15 cellular contexts compared by ENCODE assay signal in genomic region chr10:132576671-132577349, GRCh38. TPM values are rescaled to one million over a fixed set of nuclear protein-coding genes. Genes with fewer than 3 reads are reported as not detected.
DNase-seq lines count a peak whose midpoint lies in the region; ATAC-seq, FAIRE-seq and TF ChIP-seq lines count a peak whose summit lies in the region.
"Had no signal": no experiment of that assay in that cellular context is flagged by ENCODE, and none has a peak within 500 bp of the region (broad histone marks: within the 10 kb centered on the region; RNA-seq: fewer than 3 reads in every experiment).

No MANE protein-coding gene starts in this region.

- H3K79me2 ChIP-seq in PC-3 (ENCODE audit: low read length) (peaks cover 35% of the 10 kb centered on the region), MM.1S (ENCODE audit: low read length) (0 out of 2 replicates have a peak, but pooled peaks cover 2% of the 10 kb centered on the region)

- H3K36me3 ChIP-seq in PC-3 (ENCODE audit: low read depth, low read length) (no peaks in the 10 kb centered on the region), sigmoid colon (no peaks in the 10 kb centered on the region), MM.1S (replicated peaks; ENCODE audit: insufficient read depth, low read length) (no peaks in the 10 kb centered on the region)

- H3F3A ChIP-seq in PC-3 (ENCODE audit: low read length, unreplicated experiment) (no peaks in the 10 kb centered on the region), MM.1S (ENCODE audit: insufficient read depth, low read length) (peaks cover 7% of the 10 kb centered on the region; the same call in 1 of the 2 replicates)

- 71 to 83% methylated on average over 19 of the region's 19 CpGs for WGBS in sigmoid colon, 2 donors

- H3K9me3 ChIP-seq in PC-3 (ENCODE audit: low read length) (no peaks in the 10 kb centered on the region), sigmoid colon (no peaks in the 10 kb centered on the region), MM.1S (replicated peaks; ENCODE audit: insufficient read depth, low read length) (no peaks in the 10 kb centered on the region)
- H3K9me3 ChIP-seq: Caco-2 had no signal

- FAIRE-seq in GM12891 (lab: Jason Lieb, UNC): no peak
- FAIRE-seq: GM18507 had no signal

- H3K4me2 ChIP-seq in PC-3 (ENCODE audit: low read length): peak overlapping the region; percentile 82
- H3K4me2 ChIP-seq in MM.1S (ENCODE audit: low read depth, low read length): no peak overlapping the region

- H3K27me3 ChIP-seq in PC-3 (ENCODE audit: low read length) (no peaks in the 10 kb centered on the region), sigmoid colon (no peaks in the 10 kb centered on the region), MM.1S (replicated peaks; ENCODE audit: insufficient read depth, low read length) (no peaks in the 10 kb centered on the region)

- H3K9me2 ChIP-seq in PC-3 (replicated peaks; ENCODE audit: low read length) (no peaks in the 10 kb centered on the region), MM.1S (replicated peaks; ENCODE audit: insufficient read depth, low read length) (no peaks in the 10 kb centered on the region)

- H3K4me1 Mint-ChIP-seq in CD14-positive monocyte: peaks cover 21% of the 10 kb centered on the region
- H3K4me1 Mint-ChIP-seq in immature natural killer cell: peaks cover 10 to 47% of the 10 kb centered on the region in 2 donors

- POLR2A ChIA-PET in PC-3 (lab: Charles Lee; ENCODE audit: unreplicated experiment): no interaction called here

- no peaks in the 10 kb centered on the region for H4K20me1 ChIP-seq in PC-3 (ENCODE audit: low read length)
- no peaks in the 10 kb centered on the region for H4K20me1 ChIP-seq in MM.1S (ENCODE audit: insufficient read depth, low read length)

- BruUV-seq in PC-3 (replicated peaks; lab: Mats Ljungman, UMichigan): no TSS peak

- TF ChIP-seq EP300 in sigmoid colon (IDR thresholded peaks at IDR 0.05): no peak

- H3K4me1 ChIP-seq in PC-3 (ENCODE audit: insufficient read depth, low read length): peaks cover 42% of the 10 kb centered on the region
- peaks cover 0 to 73% (median 68%) of the 10 kb centered on the region in 4 donors for H3K4me1 ChIP-seq in sigmoid colon
- peaks cover 5% of the 10 kb centered on the region; the same call in 1 of the 2 replicates for H3K4me1 ChIP-seq in MM.1S (ENCODE audit: low read length)

- H2AFZ ChIP-seq in PC-3 (ENCODE audit: low read length) (no peak overlapping the region), MM.1S (ENCODE audit: low read length) (no peak overlapping the region)

- TF ChIP-seq CTCF in CD14-positive monocyte (IDR thresholded peaks at IDR 0.05) (no peak), PC-3 (conservative IDR thresholded peaks at IDR 0.05; ENCODE audit: low read depth, low read length) (no peak), sigmoid colon (IDR thresholded peaks at IDR 0.05) (no peak), MM.1S (IDR thresholded peaks at IDR 0.05; ENCODE audit: low read length) (no peak)

- H3K27ac Mint-ChIP-seq in CD14-positive monocyte (peak overlapping the region in 4 of 7 donors; percentile 38 to 94 (median 78)), immature natural killer cell (peak overlapping the region in 3 of 6 donors; percentile 62 to 95 (median 66))

- H3K9me3 Mint-ChIP-seq in CD14-positive monocyte: peaks cover 0 to 8% (median 0%) of the 10 kb centered on the region in 7 donors
- H3K9me3 Mint-ChIP-seq in immature natural killer cell: no peaks in the 10 kb centered on the region
- H3K9me3 Mint-ChIP-seq: H9 had no signal

- DNase-seq in CD14-positive monocyte (ENCODE audit: low spot score): no peak
- no peak for DNase-seq in PC-3
- DNase-seq in immature natural killer cell: no peak
- DNase-seq in sigmoid colon: no peak
- no peak for DNase-seq in MM.1S
- DNase-seq in GM12891 (ENCODE audit: insufficient read length, low spot score): no peak
- no peak for DNase-seq in stimulated activated CD8-positive, alpha-beta memory T cell treated with anti-CD3 and anti-CD28 coated beads, Interleukin-4, amount 100 ng/mL, for 48 hours
- DNase-seq: H9, IMR-90, NCI-H1048, NCI-H146, NCI-H2081 treated with DMSO at 0.1 percent for 48 hours, NCI-H526 had no signal

- H3K36me3 Mint-ChIP-seq in CD14-positive monocyte: peaks cover 30 to 37% of the 10 kb centered on the region in 2 donors
- H3K36me3 Mint-ChIP-seq in immature natural killer cell: peaks cover 0 to 3% (median 0%) of the 10 kb centered on the region in 3 donors

- TF ChIP-seq POLR2A in sigmoid colon (IDR thresholded peaks at IDR 0.05): no peak
- TF ChIP-seq POLR2A in GM12891 (IDR thresholded peaks at IDR 0.05; ENCODE audit: low read depth, low read length): no peak

- H3K9ac ChIP-seq in PC-3 (ENCODE audit: low read length) (peak overlapping the region; percentile 87; the same call in 1 of the 2 replicates), MM.1S (ENCODE audit: low read length) (no peak overlapping the region)

- peaks cover 0 to 16% (median 3%) of the 10 kb centered on the region in 3 donors for H3K27me3 Mint-ChIP-seq in CD14-positive monocyte (ENCODE audit: low read depth in 3 of 3)
- peaks cover 15 to 17% (median 17%) of the 10 kb centered on the region in 3 donors for H3K27me3 Mint-ChIP-seq in immature natural killer cell (ENCODE audit: low read depth in 3 of 3)

- peak overlapping the region; percentile 59; the same call in 1 of the 2 replicates for H3K4me3 ChIP-seq in PC-3 (ENCODE audit: low read length)
- H3K4me3 ChIP-seq in sigmoid colon: no peak overlapping the region
- no peak overlapping the region for H3K4me3 ChIP-seq in MM.1S (ENCODE audit: low read length)

- intact Hi-C loops in CD14-positive monocyte (cut with micrococcal nuclease) (loop anchor here in 1 of 2 donors (5.0 to 10.0 kb wide), 2 partner anchors 35 to 58 kb away; no protein-coding TSS in a partner anchor), PC-3 (cut with micrococcal nuclease) (loop anchor here (1.0 to 2.0 kb wide), 2 partner anchors 14 to 118 kb away; no protein-coding TSS in a partner anchor), sigmoid colon (cut with DNase I) (loop anchor here (2.0 to 5.0 kb wide), 2 partner anchors 55 to 118 kb away; no protein-coding TSS in a partner anchor)

- no peak for ATAC-seq in PC-3

- H3K4me3 Mint-ChIP-seq in CD14-positive monocyte: peak overlapping the region in 1 of 2 donors; percentile 21
- H3K4me3 Mint-ChIP-seq in immature natural killer cell: peak overlapping the region in 3 of 5 donors; percentile 31 to 77 (median 34)
- H3K4me3 Mint-ChIP-seq: H9 had no signal

- CTCF ChIA-PET in PC-3 (lab: Charles Lee): no interaction called here

- H3K27ac ChIP-seq in PC-3 (ENCODE audit: low read length): peak overlapping the region; percentile 100
- H3K27ac ChIP-seq in sigmoid colon: peak overlapping the region in 3 of 4 donors; percentile 74 to 83 (median 77)
- no peak overlapping the region for H3K27ac ChIP-seq in MM.1S (ENCODE audit: low read length)

TF ChIP-seq in GM12891, 5 proteins besides CTCF, POLR2A, EP300 and RAD21:
- no peak for TF ChIP-seq SPI1 (IDR thresholded peaks at IDR 0.05; ENCODE audit: low read depth, low read length)
- no peak for TF ChIP-seq PAX5 (IDR thresholded peaks at IDR 0.05; ENCODE audit: insufficient read depth, low read length, severe bottlenecking)
- no peak for TF ChIP-seq POU2F2 (IDR thresholded peaks at IDR 0.05; ENCODE audit: low read depth, low read length)
- no peak for TF ChIP-seq TAF1 (IDR thresholded peaks at IDR 0.05; ENCODE audit: low read depth, low read length)
- no peak for TF ChIP-seq POLR2AphosphoS5 (IDR thresholded peaks at IDR 0.05; ENCODE audit: low read depth, low read length)

RNA-seq across cellular contexts. Expression of gene INPP5A, which starts 39.2 kb away (rescaled TPM):
- polyA plus RNA-seq in CD14-positive monocyte: 1 to 10 TPM in 1 of 2 donors, under 1 TPM in 1; 0.87 to 2.9 TPM
- 22.6 and 27.8 TPM in 2 replicates for total RNA-seq in PC-3 (2014; rRNA removed)
- 1 to 10 TPM in 1 of 3 donors, under 1 TPM in 2; 0.30 to 1.7 (median 0.48) TPM for polyA plus RNA-seq in immature natural killer cell
- 100 to 1,000 TPM; 100 to 132 (median 112) TPM for total RNA-seq in sigmoid colon
- 10 to 100 TPM; 17.6 to 21.0 (median 20.3) TPM for polyA plus RNA-seq in sigmoid colon
- 4.0 TPM for polyA plus RNA-seq in GM12891 (2012; ENCODE audit: low read depth, missing spikeins)

Comparison
In these comparisons a context has a peak if more than half of its experiments do, and no peak if none do; other contexts are left out.
1. RNA of gene INPP5A, which starts 39.2 kb away (polyA plus RNA-seq): 17.6 to 21.0 TPM in sigmoid colon; 0.87 to 2.9 TPM in CD14-positive monocyte and 0.30 to 1.7 TPM in immature natural killer cell; every median in the first group is over 4 times any median in the second.